29 cellular contexts compared by ENCODE assay signal in the genomic region with DNA sequence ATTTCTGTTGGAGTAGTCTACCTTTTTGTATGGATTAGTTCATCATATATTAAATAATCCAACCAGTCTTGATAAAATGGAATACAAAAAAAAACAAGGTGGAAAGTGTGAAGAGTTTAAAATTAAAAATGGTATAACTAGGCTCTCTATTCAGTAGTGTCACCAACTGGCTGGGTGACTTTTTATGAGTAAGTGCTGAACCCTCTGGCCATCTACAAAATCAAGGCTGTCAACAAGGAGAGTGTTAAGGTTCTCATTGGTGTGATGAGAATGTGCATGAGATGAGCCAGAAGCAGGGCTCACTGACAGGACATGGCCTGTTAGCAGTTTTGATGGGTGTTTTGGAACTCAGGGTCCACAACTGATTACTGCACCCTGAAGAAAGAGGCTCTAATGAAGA.
"Had no signal": no experiment of that assay in that cellular context is flagged by ENCODE, and none has a peak within 500 bp of the region (broad histone marks: within the 10 kb centered on the region; RNA-seq: fewer than 3 reads in every experiment).

No MANE protein-coding gene starts in this region.

- H2AFZ ChIP-seq: neural progenitor cell, parathyroid adenoma had no signal

- DNase-seq: naive thymus-derived CD8-positive, alpha-beta T cell; occipital lobe; ovary; posterior cingulate gyrus; psoas muscle; right cardiac atrium; right lobe of liver; sigmoid colon; small intestine; stimulated activated CD4-positive, alpha-beta T cell treated with anti-CD3 and anti-CD28 coated beads, Interleukin-15, amount 100 ng/mL, for 24 hours; stimulated activated CD4-positive, alpha-beta T cell treated with anti-CD3 and anti-CD28 coated beads, Interleukin-2, amount 100 ng/mL, for 24 hours; stimulated activated CD4-positive, alpha-beta T cell treated with anti-CD3 and anti-CD28 coated beads, Interleukin-2, amount 100 ng/mL, for 48 hours; stimulated activated CD4-positive, alpha-beta T cell treated with anti-CD3 and anti-CD28 coated beads, Interleukin-4, amount 100 ng/mL, for 24 hours; stimulated activated naive B cell treated with anti-CD40 and anti-IgM and Interleukin-4, amounts not matched to agents 10 μg/mL and 1 μg/mL and 100 μg/mL, for 72 hours; stimulated activated naive CD4-positive, alpha-beta T cell treated with Interleukin-2 at 50 U/mL for 16 hours; substantia nigra; testis; tibial artery; transverse colon; upper lobe of left lung had no signal

- H3K4me3 ChIP-seq: neural progenitor cell, ovary, psoas muscle, right lobe of liver, sigmoid colon, suprapubic skin, testis, tibial artery, transverse colon, upper lobe of left lung, vagina had no signal

- H3K36me3 ChIP-seq: neural progenitor cell, ovary, right lobe of liver, sigmoid colon, suprapubic skin, tibial artery, transverse colon, upper lobe of left lung, vagina had no signal

- ATAC-seq: naive thymus-derived CD8-positive, alpha-beta T cell; psoas muscle; right cardiac atrium; right lobe of liver; stimulated activated effector memory CD8-positive, alpha-beta T cell treated with anti-CD3 and anti-CD28 coated beads, Interleukin-12 subunit alpha, Interleukin-12 subunit beta, amount 100 ng/mL, for 72 hours; stimulated activated naive B cell treated with anti-CD40 and anti-IgM and Interleukin-4, amounts not matched to agents 10 μg/mL and 1 μg/mL and 100 μg/mL, for 72 hours had no signal

- H3K9me3 Mint-ChIP-seq: nephron, neural progenitor cell had no signal

- H3K9ac ChIP-seq: neural progenitor cell, parathyroid adenoma had no signal

- H3K4me1 Mint-ChIP-seq: naive thymus-derived CD8-positive, alpha-beta T cell; nephron; stimulated activated effector memory CD8-positive, alpha-beta T cell treated with anti-CD3 and anti-CD28 coated beads, Interleukin-12 subunit alpha, Interleukin-12 subunit beta, amount 100 ng/mL, for 72 hours; stimulated activated naive B cell treated with anti-CD40 and anti-IgM and Interleukin-4, amounts not matched to agents 10 μg/mL and 1 μg/mL and 100 μg/mL, for 72 hours had no signal

- H3K27me3 ChIP-seq: neural progenitor cell, ovary, right lobe of liver, sigmoid colon, suprapubic skin, testis, tibial artery, transverse colon, upper lobe of left lung, vagina had no signal

- H3K9me3 ChIP-seq: ovary, psoas muscle, right lobe of liver, sigmoid colon, suprapubic skin, testis, tibial artery, upper lobe of left lung, vagina had no signal

- H3K4me3 Mint-ChIP-seq: naive thymus-derived CD8-positive, alpha-beta T cell; nephron; neural progenitor cell; stimulated activated effector memory CD8-positive, alpha-beta T cell treated with anti-CD3 and anti-CD28 coated beads, Interleukin-12 subunit alpha, Interleukin-12 subunit beta, amount 100 ng/mL, for 72 hours; stimulated activated naive B cell treated with anti-CD40 and anti-IgM and Interleukin-4, amounts not matched to agents 10 μg/mL and 1 μg/mL and 100 μg/mL, for 72 hours; stimulated activated naive CD8-positive, alpha-beta T cell treated with anti-CD3 and anti-CD28 coated beads, Interleukin-15, Interleukin-2, amounts not matched to agents 100 ng/mL and 50 ng/mL, for 24 hours had no signal

- H3K4me2 ChIP-seq: neural progenitor cell had no signal

- H3K27ac Mint-ChIP-seq: naive thymus-derived CD8-positive, alpha-beta T cell; neural progenitor cell; progenitor cell of endocrine pancreas; stimulated activated effector memory CD8-positive, alpha-beta T cell treated with anti-CD3 and anti-CD28 coated beads, Interleukin-12 subunit alpha, Interleukin-12 subunit beta, amount 100 ng/mL, for 72 hours; stimulated activated naive B cell treated with anti-CD40 and anti-IgM and Interleukin-4, amounts not matched to agents 10 μg/mL and 1 μg/mL and 100 μg/mL, for 72 hours; stimulated activated naive CD8-positive, alpha-beta T cell treated with anti-CD3 and anti-CD28 coated beads, Interleukin-15, Interleukin-2, amounts not matched to agents 100 ng/mL and 50 ng/mL, for 24 hours had no signal

- H3K79me2 ChIP-seq: parathyroid adenoma had no signal

- H3K36me3 Mint-ChIP-seq: naive thymus-derived CD8-positive, alpha-beta T cell; neural progenitor cell; stimulated activated effector memory CD8-positive, alpha-beta T cell treated with anti-CD3 and anti-CD28 coated beads, Interleukin-12 subunit alpha, Interleukin-12 subunit beta, amount 100 ng/mL, for 72 hours; stimulated activated naive B cell treated with anti-CD40 and anti-IgM and Interleukin-4, amounts not matched to agents 10 μg/mL and 1 μg/mL and 100 μg/mL, for 72 hours had no signal

- H3K27ac ChIP-seq: neural progenitor cell, ovary, parathyroid adenoma, psoas muscle, right lobe of liver, sigmoid colon, suprapubic skin, tibial artery, transverse colon, upper lobe of left lung, vagina had no signal

- H3K4me1 ChIP-seq: parathyroid adenoma, psoas muscle, right lobe of liver, sigmoid colon, suprapubic skin, tibial artery, transverse colon, upper lobe of left lung, vagina had no signal

- FAIRE-seq: small intestine, urothelium cell line had no signal

- H3K27me3 Mint-ChIP-seq: naive thymus-derived CD8-positive, alpha-beta T cell; progenitor cell of endocrine pancreas; stimulated activated naive B cell treated with anti-CD40 and anti-IgM and Interleukin-4, amounts not matched to agents 10 μg/mL and 1 μg/mL and 100 μg/mL, for 72 hours; stimulated activated naive CD8-positive, alpha-beta T cell treated with anti-CD3 and anti-CD28 coated beads, Interleukin-15, Interleukin-2, amounts not matched to agents 100 ng/mL and 50 ng/mL, for 24 hours had no signal
